Comparison of ENCODE assay signal across 23 cellular contexts in the genomic region with DNA sequence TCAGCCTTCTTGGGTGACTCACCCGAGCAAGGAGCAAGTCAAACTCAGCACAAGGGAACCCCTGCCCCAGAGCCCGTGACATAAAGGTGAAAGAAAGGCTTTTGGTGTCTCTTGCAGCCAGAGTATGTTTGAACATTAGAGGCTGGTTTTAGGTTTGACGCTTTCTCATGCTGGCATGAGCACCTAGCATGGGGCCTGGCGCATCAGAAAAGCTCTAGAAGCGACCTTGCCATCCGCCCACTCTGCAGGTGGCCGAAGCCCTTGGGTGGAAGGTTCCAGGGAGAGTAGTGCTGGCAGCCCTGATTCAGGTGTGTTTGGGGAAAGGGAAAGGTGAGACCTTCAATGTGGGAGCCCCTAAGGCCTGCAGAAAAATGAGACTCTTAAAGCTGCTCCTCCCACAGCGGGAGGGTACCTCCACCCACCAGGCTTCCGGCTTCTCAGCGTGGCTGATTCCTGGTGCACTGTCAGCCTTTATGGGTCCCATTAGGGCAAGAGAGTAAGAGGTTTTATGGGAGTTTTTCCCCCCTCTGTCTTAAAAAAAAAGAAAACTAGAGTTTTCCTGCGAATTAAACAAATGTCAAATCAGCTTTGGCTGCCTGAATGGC.
"Had no signal": no experiment of that assay in that cellular context is flagged by ENCODE, and none has a peak within 500 bp of the region (broad histone marks: within the 10 kb centered on the region; RNA-seq: fewer than 3 reads in every experiment).

No MANE protein-coding gene starts in this region.

- H3K9me3 Mint-ChIP-seq: activated CD4-positive, alpha-beta memory T cell treated with anti-CD3 and anti-CD28 coated beads, Interleukin-2, amount 10 ng/mL, durations not matched to agents 7 days and 5 days; activated CD4-positive, alpha-beta T cell treated with anti-CD3 and anti-CD28 coated beads, Interleukin-2, amount 10 ng/mL, durations not matched to agents 7 days and 5 days; activated naive CD4-positive, alpha-beta T cell treated with anti-CD3 and anti-CD28 coated beads, Interleukin-2, amount 10 ng/mL, durations not matched to agents 7 days and 5 days; activated naive CD8-positive, alpha-beta T cell treated with anti-CD3 and anti-CD28 coated beads, Interleukin-2, amount 10 ng/mL, durations not matched to agents 7 days and 5 days; activated T-cell treated with anti-CD3 and anti-CD28 coated beads, Interleukin-2, amount 50 U/mL, for 24 hours; nephron; T-helper 1 cell treated with Interleukin-12 subunit alpha and Interleukin-12 subunit beta and Interleukin-4 antibody, amounts not matched to agents 30 μg/mL and 1 μg/mL, for 36 hours had no signal

- ATAC-seq: right cardiac atrium; stimulated activated naive CD8-positive, alpha-beta T cell treated with anti-CD3 and anti-CD28 coated beads, Interleukin-15, Interleukin-2, amounts not matched to agents 100 U/mL and 50 U/mL, for 24 hours had no signal

- H3K27me3 ChIP-seq: brain microvascular endothelial cell, testis had no signal

- H3K36me3 Mint-ChIP-seq: activated naive CD4-positive, alpha-beta T cell treated with anti-CD3 and anti-CD28 coated beads, Interleukin-2, amount 10 ng/mL, durations not matched to agents 7 days and 5 days; activated naive CD8-positive, alpha-beta T cell treated with anti-CD3 and anti-CD28 coated beads, Interleukin-2, amount 10 ng/mL, durations not matched to agents 7 days and 5 days had no signal

- DNase-seq: activated CD4-positive, alpha-beta memory T cell treated with anti-CD3 and anti-CD28 coated beads, Interleukin-2, amount 10 ng/mL, durations not matched to agents 7 days and 5 days; activated CD4-positive, alpha-beta T cell treated with anti-CD3 and anti-CD28 coated beads for 1 hour; activated CD4-positive, alpha-beta T cell treated with anti-CD3 and anti-CD28 coated beads, Interleukin-2, amount 10 ng/mL, durations not matched to agents 7 days and 5 days; activated CD8-positive, alpha-beta memory T cell treated with anti-CD3 and anti-CD28 coated beads, Interleukin-2, amount 50 U/mL, for 48 hours; activated gamma-delta T cell; activated naive CD4-positive, alpha-beta T cell treated with anti-CD3 and anti-CD28 coated beads, Interleukin-2, amount 10 ng/mL, durations not matched to agents 7 days and 5 days; activated naive CD8-positive, alpha-beta T cell treated with anti-CD3 and anti-CD28 coated beads, Interleukin-2, amount 10 ng/mL, durations not matched to agents 7 days and 5 days; activated T-cell treated with anti-CD3 and anti-CD28 coated beads, Interleukin-2, amount 50 U/mL, for 24 hours; amniotic stem cell; brain microvascular endothelial cell; caudate nucleus; foreskin fibroblast; left ventricle myocardium inferior; occipital lobe; right cardiac atrium; stimulated activated CD4-positive, alpha-beta T cell treated with anti-CD3 and anti-CD28 coated beads, Interleukin-2, amount 100 ng/mL, for 48 hours; stimulated activated naive CD8-positive, alpha-beta T cell treated with anti-CD3 and anti-CD28 coated beads, Interleukin-15, Interleukin-2, amounts not matched to agents 100 U/mL and 50 U/mL, for 24 hours; T-helper 9 cell; testis; transverse colon had no signal

- H3K9me3 ChIP-seq: left ventricle myocardium inferior, testis, transverse colon had no signal

- H3K4me3 Mint-ChIP-seq: activated CD4-positive, alpha-beta memory T cell treated with anti-CD3 and anti-CD28 coated beads, Interleukin-2, amount 10 ng/mL, durations not matched to agents 7 days and 5 days; activated CD4-positive, alpha-beta T cell treated with anti-CD3 and anti-CD28 coated beads, Interleukin-2, amount 10 ng/mL, durations not matched to agents 7 days and 5 days; activated naive CD4-positive, alpha-beta T cell treated with anti-CD3 and anti-CD28 coated beads, Interleukin-2, amount 10 ng/mL, durations not matched to agents 7 days and 5 days; activated naive CD8-positive, alpha-beta T cell treated with anti-CD3 and anti-CD28 coated beads, Interleukin-2, amount 10 ng/mL, durations not matched to agents 7 days and 5 days; activated T-cell treated with anti-CD3 and anti-CD28 coated beads, Interleukin-2, amount 50 U/mL, for 24 hours; nephron; T-helper 1 cell treated with Interleukin-12 subunit alpha and Interleukin-12 subunit beta and Interleukin-4 antibody, amounts not matched to agents 30 μg/mL and 1 μg/mL, for 36 hours had no signal

- H3K36me3 ChIP-seq: brain microvascular endothelial cell, left ventricle myocardium inferior, transverse colon had no signal

- H3K27ac Mint-ChIP-seq: activated CD4-positive, alpha-beta memory T cell treated with anti-CD3 and anti-CD28 coated beads, Interleukin-2, amount 10 ng/mL, durations not matched to agents 7 days and 5 days; activated CD4-positive, alpha-beta T cell treated with anti-CD3 and anti-CD28 coated beads, Interleukin-2, amount 10 ng/mL, durations not matched to agents 7 days and 5 days; activated naive CD4-positive, alpha-beta T cell treated with anti-CD3 and anti-CD28 coated beads, Interleukin-2, amount 10 ng/mL, durations not matched to agents 7 days and 5 days; activated naive CD8-positive, alpha-beta T cell treated with anti-CD3 and anti-CD28 coated beads, Interleukin-2, amount 10 ng/mL, durations not matched to agents 7 days and 5 days; activated T-cell treated with anti-CD3 and anti-CD28 coated beads, Interleukin-2, amount 50 U/mL, for 24 hours; nephron; T-helper 1 cell treated with Interleukin-12 subunit alpha and Interleukin-12 subunit beta and Interleukin-4 antibody, amounts not matched to agents 30 μg/mL and 1 μg/mL, for 36 hours had no signal

- H3K27ac ChIP-seq: brain microvascular endothelial cell, left ventricle myocardium inferior, parathyroid adenoma, testis, transverse colon had no signal

- H3K4me3 ChIP-seq: left ventricle myocardium inferior, testis, transverse colon had no signal

- H3K4me1 ChIP-seq: left ventricle myocardium inferior, parathyroid adenoma, testis had no signal

- H3K4me1 Mint-ChIP-seq: activated CD4-positive, alpha-beta memory T cell treated with anti-CD3 and anti-CD28 coated beads, Interleukin-2, amount 10 ng/mL, durations not matched to agents 7 days and 5 days; activated CD4-positive, alpha-beta T cell treated with anti-CD3 and anti-CD28 coated beads, Interleukin-2, amount 10 ng/mL, durations not matched to agents 7 days and 5 days; activated naive CD4-positive, alpha-beta T cell treated with anti-CD3 and anti-CD28 coated beads, Interleukin-2, amount 10 ng/mL, durations not matched to agents 7 days and 5 days had no signal

- H3K27me3 Mint-ChIP-seq: activated CD4-positive, alpha-beta T cell treated with anti-CD3 and anti-CD28 coated beads, Interleukin-2, amount 10 ng/mL, durations not matched to agents 7 days and 5 days had no signal
